In the genomic region with DNA sequence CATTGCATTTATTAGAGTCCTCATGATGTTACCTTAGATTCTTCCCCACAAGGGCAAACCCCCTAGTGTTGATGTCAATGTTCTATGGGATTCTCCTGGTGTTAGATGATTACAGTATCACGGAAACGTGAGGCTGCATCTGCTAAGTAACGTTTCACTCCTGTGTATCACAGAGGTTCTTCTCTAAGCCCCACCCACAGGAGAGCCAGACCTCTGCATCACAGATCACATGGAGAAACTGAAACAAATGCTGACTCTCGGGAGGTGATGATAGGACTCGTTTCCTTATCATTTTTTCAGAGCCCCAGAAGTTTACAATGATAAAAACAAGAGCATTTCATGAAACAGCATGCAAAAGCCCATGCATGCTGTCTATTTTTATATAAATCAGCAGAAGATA, we compare ENCODE assay signal across 9 cellular contexts.
DNase-seq lines count a peak whose midpoint lies in the region; ATAC-seq and TF ChIP-seq lines count a peak whose summit lies in the region.
"Had no signal": no experiment of that assay in that cellular context is flagged by ENCODE, and none has a peak within 500 bp of the region (broad histone marks: within the 10 kb centered on the region; RNA-seq: fewer than 3 reads in every experiment).

No MANE protein-coding gene starts in this region.

- no peaks in the 10 kb centered on the region for H3K9me2 ChIP-seq in GM23338 (ENCODE audit: insufficient read depth)

- no peak overlapping the region for H3K27ac Mint-ChIP-seq in HFFc6
- no peak overlapping the region for H3K27ac Mint-ChIP-seq in GM23338

- H3K36me3 ChIP-seq in GM23338 (ENCODE audit: insufficient read depth) = no peaks in the 10 kb centered on the region

- H3K9me3 Mint-ChIP-seq in HFFc6 = peaks cover 7% of the 10 kb centered on the region; the same call in 1 of the 2 replicates
- peaks cover 13% of the 10 kb centered on the region for H3K9me3 Mint-ChIP-seq in GM23338

- H3K4me3 Mint-ChIP-seq in HFFc6 (peak overlapping the region; percentile 84), GM23338 (no peak overlapping the region)

- H3K79me2 ChIP-seq in GM23338 (replicated peaks; ENCODE audit: insufficient read depth) = no peaks in the 10 kb centered on the region

- H3K27me3 Mint-ChIP-seq in HFFc6 (ENCODE audit: insufficient read depth) (peaks cover 19% of the 10 kb centered on the region), GM23338 (ENCODE audit: insufficient read depth, low read depth, poor library complexity) (peaks cover 8% of the 10 kb centered on the region)

- no peaks in the 10 kb centered on the region for H3K4me1 ChIP-seq in GM23338 (ENCODE audit: insufficient read depth)

- intact Hi-C loops in dorsolateral prefrontal cortex (cut with DNase I) = loop anchor here in 1 of 2 donors (10.0 kb wide), 1 partner anchor 717 kb away; no protein-coding TSS in a partner anchor

- H3K27me3 ChIP-seq in dorsolateral prefrontal cortex (no peaks in the 10 kb centered on the region), GM23338 (ENCODE audit: insufficient read depth) (no peaks in the 10 kb centered on the region)

- peaks cover 4% of the 10 kb centered on the region; the same call in 1 of the 2 replicates for H3K36me3 Mint-ChIP-seq in HFFc6 (ENCODE audit: low read depth)
- peaks cover 6% of the 10 kb centered on the region; the same call in 1 of the 3 replicates for H3K36me3 Mint-ChIP-seq in GM23338 (ENCODE audit: low read depth)

- no peaks in the 10 kb centered on the region for H4K20me1 ChIP-seq in GM23338 (replicated peaks; ENCODE audit: insufficient read depth)

- 0 out of 2 replicates have a peak, but pooled peaks cover 5% of the 10 kb centered on the region for H3F3A ChIP-seq in GM23338 (replicated peaks; ENCODE audit: low read depth)

- ATAC-seq in GM18508 (IDR thresholded peaks at IDR 0.05; ENCODE audit: insufficient read depth, unreplicated experiment) = peak; percentile 63
- no peak for ATAC-seq in GM23338

- H3K4me2 ChIP-seq in GM23338 = no peak overlapping the region

- H3K4me1 Mint-ChIP-seq in HFFc6 (ENCODE audit: low read depth) (peaks cover 20% of the 10 kb centered on the region), GM23338 (peaks cover 8% of the 10 kb centered on the region)

- DNase-seq in HFFc6 (no peak), NCI-H748 (lab: John Stamatoyannopoulos, UW; ENCODE audit: unreplicated experiment) (peak; percentile 95), dorsolateral prefrontal cortex (peak in 1 of 10 donors; percentile 40), SHP77 (lab: John Stamatoyannopoulos, UW) (no peak), GM23338 (ENCODE audit: low spot score) (no peak), D341Med (ENCODE audit: low spot score) (no peak), NCI-H524 (lab: John Stamatoyannopoulos, UW) (no peak)

- H3K27ac ChIP-seq in dorsolateral prefrontal cortex = peak overlapping the region in 30 of 59 donors; percentile 5 to 61 (median 32)
- no peak overlapping the region for H3K27ac ChIP-seq in GM23338 (ENCODE audit: low read depth)
- H3K27ac ChIP-seq: HL-60 had no signal

- no peak for TF ChIP-seq CTCF in HFFc6 (IDR thresholded peaks at IDR 0.05)
- TF ChIP-seq CTCF in dorsolateral prefrontal cortex (IDR thresholded peaks at IDR 0.05 in 54 of 56, conservative IDR thresholded peaks at IDR 0.05 in 2 of 56; ENCODE audit: low read depth in 1 of 56, partially characterized antibody in 56 of 56) = no peak
- no peak for TF ChIP-seq CTCF in GM23338 (conservative IDR thresholded peaks at IDR 0.05; ENCODE audit: low read depth in 2 of 2)

- H2AFZ ChIP-seq in GM23338 = no peak overlapping the region

- H3K4me3 ChIP-seq in dorsolateral prefrontal cortex = peak overlapping the region in 12 of 59 donors; percentile 0 to 28 (median 12)
- H3K4me3 ChIP-seq in GM23338 = no peak overlapping the region

TF ChIP-seq in GM23338, 12 proteins besides CTCF, POLR2A, EP300 and RAD21:
- no peak for TF ChIP-seq EZH2phosphoT487 (IDR thresholded peaks at IDR 0.05; ENCODE audit: unreplicated experiment)
- no peak for TF ChIP-seq ZNF331 (CRISPR knock-in tag; IDR thresholded peaks at IDR 0.05; ENCODE audit: low read depth)
- TF ChIP-seq CREB1 (CRISPR knock-in tag; IDR thresholded peaks at IDR 0.05; ENCODE audit: low read depth) = no peak
- no peak for TF ChIP-seq ZNF114 (CRISPR knock-in tag; IDR thresholded peaks at IDR 0.05)
- TF ChIP-seq JUNB (IDR thresholded peaks at IDR 0.05; ENCODE audit: unreplicated experiment) = no peak
- TF ChIP-seq, protein P1, sequence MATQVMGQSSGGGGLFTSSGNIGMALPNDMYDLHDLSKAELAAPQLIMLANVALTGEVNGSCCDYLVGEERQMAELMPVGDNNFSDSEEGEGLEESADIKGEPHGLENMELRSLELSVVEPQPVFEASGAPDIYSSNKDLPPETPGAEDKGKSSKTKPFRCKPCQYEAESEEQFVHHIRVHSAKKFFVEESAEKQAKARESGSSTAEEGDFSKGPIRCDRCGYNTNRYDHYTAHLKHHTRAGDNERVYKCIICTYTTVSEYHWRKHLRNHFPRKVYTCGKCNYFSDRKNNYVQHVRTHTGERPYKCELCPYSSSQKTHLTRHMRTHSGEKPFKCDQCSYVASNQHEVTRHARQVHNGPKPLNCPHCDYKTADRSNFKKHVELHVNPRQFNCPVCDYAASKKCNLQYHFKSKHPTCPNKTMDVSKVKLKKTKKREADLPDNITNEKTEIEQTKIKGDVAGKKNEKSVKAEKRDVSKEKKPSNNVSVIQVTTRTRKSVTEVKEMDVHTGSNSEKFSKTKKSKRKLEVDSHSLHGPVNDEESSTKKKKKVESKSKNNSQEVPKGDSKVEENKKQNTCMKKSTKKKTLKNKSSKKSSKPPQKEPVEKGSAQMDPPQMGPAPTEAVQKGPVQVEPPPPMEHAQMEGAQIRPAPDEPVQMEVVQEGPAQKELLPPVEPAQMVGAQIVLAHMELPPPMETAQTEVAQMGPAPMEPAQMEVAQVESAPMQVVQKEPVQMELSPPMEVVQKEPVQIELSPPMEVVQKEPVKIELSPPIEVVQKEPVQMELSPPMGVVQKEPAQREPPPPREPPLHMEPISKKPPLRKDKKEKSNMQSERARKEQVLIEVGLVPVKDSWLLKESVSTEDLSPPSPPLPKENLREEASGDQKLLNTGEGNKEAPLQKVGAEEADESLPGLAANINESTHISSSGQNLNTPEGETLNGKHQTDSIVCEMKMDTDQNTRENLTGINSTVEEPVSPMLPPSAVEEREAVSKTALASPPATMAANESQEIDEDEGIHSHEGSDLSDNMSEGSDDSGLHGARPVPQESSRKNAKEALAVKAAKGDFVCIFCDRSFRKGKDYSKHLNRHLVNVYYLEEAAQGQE (IDR thresholded peaks at IDR 0.05; ENCODE audit: unreplicated experiment) = no peak
- TF ChIP-seq ETS1 (IDR thresholded peaks at IDR 0.05) = no peak
- TF ChIP-seq EZH2 (IDR thresholded peaks at IDR 0.05; ENCODE audit: low read depth, unreplicated experiment) = no peak
- no peak for TF ChIP-seq POLR2AphosphoS5 (IDR thresholded peaks at IDR 0.05; ENCODE audit: low read depth)
